ENCODE assay signal across 14 cellular contexts in genomic region chr11:14312736-14313438, GRCh38. TPM values are rescaled to one million over a fixed set of nuclear protein-coding genes. Genes with fewer than 3 reads are reported as not detected.
DNase-seq lines count a peak whose midpoint lies in the region; ATAC-seq and TF ChIP-seq lines count a peak whose summit lies in the region.
"Had no signal": no experiment of that assay in that cellular context is flagged by ENCODE, and none has a peak within 500 bp of the region (broad histone marks: within the 10 kb centered on the region; RNA-seq: fewer than 3 reads in every experiment).

No MANE protein-coding gene starts in this region.

- H3K36me3 ChIP-seq in CD8-positive, alpha-beta T cell (ENCODE audit: insufficient read depth, low read length): no peaks in the 10 kb centered on the region
- H3K36me3 ChIP-seq in IMR-90 (ENCODE audit: control insufficient read depth, insufficient read depth, low read length): no peaks in the 10 kb centered on the region
- H3K36me3 ChIP-seq: upper lobe of left lung had no signal

- H3K9ac ChIP-seq in IMR-90 (ENCODE audit: low read depth, low read length): no peak overlapping the region

- H3K56ac ChIP-seq in IMR-90 (ENCODE audit: extremely low read depth, insufficient read depth, low read length): no peak overlapping the region

- peaks cover 10% of the 10 kb centered on the region for H3K4me1 ChIP-seq in CD8-positive, alpha-beta T cell (ENCODE audit: insufficient read depth, low read length)
- H3K4me1 ChIP-seq in IMR-90 (ENCODE audit: control insufficient read depth, insufficient read depth, low read length): peaks cover 17% of the 10 kb centered on the region

- no peak overlapping the region for H2BK20ac ChIP-seq in IMR-90 (ENCODE audit: low read depth, low read length)

- no peak overlapping the region for H4K91ac ChIP-seq in IMR-90 (ENCODE audit: insufficient read depth, low read depth, low read length)

- no peak overlapping the region for H3K23ac ChIP-seq in IMR-90 (ENCODE audit: low read depth, low read length)

- intact Hi-C loops in CD8-positive, alpha-beta T cell (cut with DNase I, micrococcal nuclease): no loop called here
- intact Hi-C loops in IMR-90 (cut with micrococcal nuclease): no loop called here

- TF ChIP-seq CTCF in CD8-positive, alpha-beta T cell (IDR thresholded peaks at IDR 0.05): no peak
- no peak for TF ChIP-seq CTCF in IMR-90 (conservative IDR thresholded peaks at IDR 0.05; ENCODE audit: low read depth, low read length)
- TF ChIP-seq CTCF in osteocyte (IDR thresholded peaks at IDR 0.05): no peak
- no peak for TF ChIP-seq CTCF in nephron progenitor cell (IDR thresholded peaks at IDR 0.05)

- H2BK120ac ChIP-seq in IMR-90 (ENCODE audit: low read depth, low read length): no peak overlapping the region

- no peaks in the 10 kb centered on the region for H3K27me3 ChIP-seq in CD8-positive, alpha-beta T cell (ENCODE audit: insufficient read depth, low read length)
- H3K27me3 ChIP-seq in IMR-90 (ENCODE audit: control insufficient read depth, insufficient read depth, low read length): no peaks in the 10 kb centered on the region
- H3K27me3 ChIP-seq: upper lobe of left lung had no signal

- H4K8ac ChIP-seq in IMR-90 (ENCODE audit: low read depth in 2 of 2, low read length in 2 of 2): no peak overlapping the region

- DNase-seq in CD8-positive, alpha-beta T cell: no peak
- peak; percentile 91 for DNase-seq in IMR-90
- peak; percentile 32 for DNase-seq in astrocyte of the hippocampus (ENCODE audit: low read depth, low spot score)
- DNase-seq in osteocyte (ENCODE audit: extremely low spot score, unreplicated experiment): no peak
- DNase-seq in nephron progenitor cell: no peak
- no peak for DNase-seq in stimulated activated CD4-positive, alpha-beta T cell treated with anti-CD3 and anti-CD28 coated beads, Interleukin-2, amount 100 ng/mL, for 48 hours
- DNase-seq: activated gamma-delta T cell treated with Interleukin-2 at 50 U/mL for 16 hours, cortex of kidney, glutamatergic neuron, RPMI8226, upper lobe of left lung had no signal

- no peak for TF ChIP-seq POLR2A in IMR-90 (IDR thresholded peaks at IDR 0.05; ENCODE audit: low read depth, low read length)

- in situ Hi-C loops in IMR-90 (cut with MboI; ENCODE audit: low sequenced_read_pairs): no loop called here

- no peaks in the 10 kb centered on the region for H3K9me3 Mint-ChIP-seq in CD8-positive, alpha-beta T cell
- H3K9me3 Mint-ChIP-seq in osteocyte (ENCODE audit: unreplicated experiment) (no peaks in the 10 kb centered on the region), nephron progenitor cell (no peaks in the 10 kb centered on the region)
- H3K9me3 Mint-ChIP-seq: CD4-positive, alpha-beta memory T cell had no signal

- peak overlapping the region; percentile 46; the same call in 1 of the 2 replicates for H3K18ac ChIP-seq in IMR-90 (ENCODE audit: low read depth, low read length)

- H3K27ac Mint-ChIP-seq in CD8-positive, alpha-beta T cell: peak overlapping the region; percentile 8
- peak overlapping the region; percentile 83 for H3K27ac Mint-ChIP-seq in osteocyte (ENCODE audit: unreplicated experiment)
- H3K27ac Mint-ChIP-seq in nephron progenitor cell: no peak overlapping the region

- no peak overlapping the region for H2AK9ac ChIP-seq in IMR-90 (replicated peaks; ENCODE audit: low read depth, low read length, poor library complexity)

- peaks cover 21% of the 10 kb centered on the region for H3K9me1 ChIP-seq in IMR-90 (ENCODE audit: insufficient read depth, low read length)

- no peaks in the 10 kb centered on the region for H3K36me3 Mint-ChIP-seq in CD8-positive, alpha-beta T cell
- H3K36me3 Mint-ChIP-seq in osteocyte (ENCODE audit: unreplicated experiment) (peaks cover 1% of the 10 kb centered on the region), nephron progenitor cell (ENCODE audit: low read depth) (no peaks in the 10 kb centered on the region)
- H3K36me3 Mint-ChIP-seq: CD4-positive, alpha-beta memory T cell had no signal

- H3K4me3 Mint-ChIP-seq in CD8-positive, alpha-beta T cell: no peak overlapping the region
- H3K4me3 Mint-ChIP-seq in osteocyte (ENCODE audit: unreplicated experiment): peak overlapping the region; percentile 54
- H3K4me3 Mint-ChIP-seq in nephron progenitor cell: no peak overlapping the region

- H3K4ac ChIP-seq in IMR-90 (ENCODE audit: low read depth, low read length): 0 out of 2 replicates have a peak overlapping the region, but pooled peaks have one; percentile 25

- H4K20me1 ChIP-seq in IMR-90 (ENCODE audit: insufficient read depth, low read length): peaks cover 74% of the 10 kb centered on the region

- H2AK5ac ChIP-seq in IMR-90 (ENCODE audit: low read depth, low read length): no peak overlapping the region

- H2AFZ ChIP-seq in IMR-90 (replicated peaks; ENCODE audit: low read length, poor library complexity): no peak overlapping the region

- H2BK5ac ChIP-seq in IMR-90 (ENCODE audit: low read depth, low read length, poor library complexity, severe bottlenecking): peak overlapping the region; percentile 1

- peaks cover 26 to 78% of the 10 kb centered on the region in 2 experiments for H3K79me1 ChIP-seq in IMR-90 (ENCODE audit: low read depth in 1 of 2, low read length in 2 of 2)

- dilution Hi-C loops in IMR-90 (cut with HindIII; ENCODE audit: low sequenced_read_pairs, unreplicated experiment): loop anchor here (25.0 kb wide), 1 partner anchor 149 kb away; no protein-coding TSS in a partner anchor

- no peak overlapping the region for H3K27ac ChIP-seq in CD8-positive, alpha-beta T cell (ENCODE audit: low read depth, low read length)
- 0 out of 2 replicates have a peak overlapping the region, but pooled peaks have one; percentile 22 for H3K27ac ChIP-seq in IMR-90 (ENCODE audit: insufficient read depth, low read length)
- H3K27ac ChIP-seq: upper lobe of left lung had no signal

- no peak overlapping the region for H2BK15ac ChIP-seq in IMR-90 (ENCODE audit: low read depth, low read length)

- H3K4me2 ChIP-seq in IMR-90 (ENCODE audit: low read depth, low read length): peak overlapping the region; percentile 72

- H3K4me1 Mint-ChIP-seq in CD8-positive, alpha-beta T cell (ENCODE audit: low read depth): peaks cover 46% of the 10 kb centered on the region
- peaks cover 46% of the 10 kb centered on the region for H3K4me1 Mint-ChIP-seq in osteocyte (ENCODE audit: unreplicated experiment)
- peaks cover 5% of the 10 kb centered on the region for H3K4me1 Mint-ChIP-seq in nephron progenitor cell

- ATAC-seq in CD8-positive, alpha-beta T cell: peak; percentile 32
- ATAC-seq in IMR-90 (ENCODE audit: low read depth) (peak; percentile 67), HG03460 (IDR thresholded peaks at IDR 0.05; ENCODE audit: unreplicated experiment) (no peak), GM19351 (IDR thresholded peaks at IDR 0.05; ENCODE audit: unreplicated experiment) (no peak)

- no peaks in the 10 kb centered on the region for H3K9me3 ChIP-seq in CD8-positive, alpha-beta T cell (ENCODE audit: low read length)
- no peaks in the 10 kb centered on the region for H3K9me3 ChIP-seq in IMR-90 (ENCODE audit: control insufficient read depth, insufficient read depth, low read length)
- H3K9me3 ChIP-seq: upper lobe of left lung had no signal

- no TSS peak for BruUV-seq in IMR-90 (replicated peaks; lab: Mats Ljungman, UMichigan)

- WGBS in IMR-90 (ENCODE audit: extremely low coverage in 2 of 2, insufficient read length in 1 of 2), 2 experiments: 100% methylated on average over 1 of the region's 4 CpGs; no CpG with 5 or more reads in 1 of the 2 experiments

- no peak overlapping the region for H4K5ac ChIP-seq in IMR-90 (ENCODE audit: low read depth, low read length)

- TF ChIP-seq RAD21 in IMR-90 (IDR thresholded peaks at IDR 0.05; ENCODE audit: low read length): no peak

- H3K14ac ChIP-seq in IMR-90 (replicated peaks; ENCODE audit: low read depth, low read length): 0 out of 2 replicates have a peak overlapping the region, but pooled peaks have one; percentile 66

- no peaks in the 10 kb centered on the region for H3K27me3 Mint-ChIP-seq in CD8-positive, alpha-beta T cell (ENCODE audit: low read depth)
- H3K27me3 Mint-ChIP-seq in osteocyte (ENCODE audit: unreplicated experiment) (no peaks in the 10 kb centered on the region), nephron progenitor cell (ENCODE audit: low read depth, poor library complexity) (no peaks in the 10 kb centered on the region)
- H3K27me3 Mint-ChIP-seq: CD4-positive, alpha-beta memory T cell had no signal

- POLR2A ChIA-PET in CD8-positive, alpha-beta T cell (lab: Charles Lee): interaction anchor here (0.6 to 1.4 kb wide), 2 partner anchors 16 to 509 kb away, joined by 4 to 5 read pairs; no protein-coding TSS in a partner anchor
- POLR2A ChIA-PET in IMR-90 (lab: Charles Lee; ENCODE audit: unreplicated experiment): interaction anchor here (0.6 kb wide), 1 partner anchor 46 kb away, joined by 5 read pairs; no protein-coding TSS in a partner anchor

- H3K4me3 ChIP-seq in CD8-positive, alpha-beta T cell (ENCODE audit: low read depth, low read length): no peak overlapping the region
- no peak overlapping the region for H3K4me3 ChIP-seq in IMR-90 (ENCODE audit: insufficient read depth, low read depth, low read length)
- H3K4me3 ChIP-seq: upper lobe of left lung had no signal

- CTCF ChIA-PET in CD8-positive, alpha-beta T cell (lab: Charles Lee): no interaction called here
- CTCF ChIA-PET in IMR-90 (lab: Yijun Ruan, JAX): interaction anchor here (0.6 to 1.4 kb wide), 5 partner anchors 12 to 142 kb away, joined by 3 to 5 read pairs (median 4); no protein-coding TSS in a partner anchor

TF ChIP-seq in IMR-90, 13 proteins besides CTCF, POLR2A, EP300 and RAD21 (continues in another document):
- TF ChIP-seq RFX5 (IDR thresholded peaks at IDR 0.05; ENCODE audit: low read depth, low read length): no peak
- TF ChIP-seq CEBPB (IDR thresholded peaks at IDR 0.05; ENCODE audit: low read depth, low read length): no peak
- TF ChIP-seq USF2 (IDR thresholded peaks at IDR 0.05; ENCODE audit: low read depth, low read length): no peak
- TF ChIP-seq BHLHE40 (IDR thresholded peaks at IDR 0.05; ENCODE audit: low read depth, low read length): peak; percentile 80
- no peak for TF ChIP-seq NFE2L2 (IDR thresholded peaks at IDR 0.05; ENCODE audit: low read depth, low read length)
- peak; percentile 59 for TF ChIP-seq FOS (IDR thresholded peaks at IDR 0.05; ENCODE audit: low read depth, low read length)
- TF ChIP-seq MAFK (IDR thresholded peaks at IDR 0.05; ENCODE audit: low read depth, low read length): 0 out of 2 replicates have a peak, but pooled peaks have one; percentile 18

RNA-seq across cellular contexts. Expression of gene RRAS2, which starts 46.1 kb away (rescaled TPM):
- 10 to 100 TPM; 38.5 to 40.6 TPM for total RNA-seq in CD8-positive, alpha-beta T cell
- 106 and 155 TPM in 2 replicates for total RNA-seq in IMR-90 (2012; rRNA removed)
- polyA plus RNA-seq in IMR-90 (2012; rRNA removed): 64.8 and 85.5 TPM in 2 replicates
- 13.2 and 50.0 TPM in 2 replicates for polyA plus RNA-seq in IMR-90 (2012; cell fraction: cytosol; rRNA removed)
- polyA plus RNA-seq in IMR-90 (2012; cell fraction: nucleus; rRNA removed; ENCODE audit: low replicate concordance): 20.2 and 33.9 TPM in 2 replicates
- 91.8 and 95.7 TPM in 2 replicates for total RNA-seq in osteocyte

Comparison
In these comparisons a context has a peak if more than half of its experiments do, and no peak if none do; other contexts are left out.
1. ATAC-seq: peak in CD8-positive, alpha-beta T cell (single experiment) and IMR-90 (single experiment); none in HG03460 (single experiment) and GM19351 (single experiment).
2. DNase-seq: peak in IMR-90 (single experiment) and astrocyte of the hippocampus (single experiment); none in CD8-positive, alpha-beta T cell (0 of 7), osteocyte (single experiment), nephron progenitor cell (single experiment) and stimulated activated CD4-positive, alpha-beta T cell treated with anti-CD3 and anti-CD28 coated beads, Interleukin-2, amount 100 ng/mL, for 48 hours (0 of 2).